ENCODE assay signal across 9 cellular contexts in genomic region chr12:7935464-7935772, GRCh38. TPM values are rescaled to one million over a fixed set of nuclear protein-coding genes. Genes with fewer than 3 reads are reported as not detected.
DNase-seq lines count a peak whose midpoint lies in the region; ATAC-seq and TF ChIP-seq lines count a peak whose summit lies in the region.
"Had no signal": no experiment of that assay in that cellular context is flagged by ENCODE, and none has a peak within 500 bp of the region (broad histone marks: within the 10 kb centered on the region; RNA-seq: fewer than 3 reads in every experiment).

No MANE protein-coding gene starts in this region.

- peaks cover 2% of the 10 kb centered on the region for H3K36me3 ChIP-seq in GM06990 (ENCODE audit: control insufficient read depth, insufficient read depth, low read length)
- no peaks in the 10 kb centered on the region for H3K36me3 ChIP-seq in gastrocnemius medialis

- H3K27ac ChIP-seq in gastrocnemius medialis: peak overlapping the region; percentile 78 to 88 (median 84)

- TF ChIP-seq POLR2A in gastrocnemius medialis (IDR thresholded peaks at IDR 0.05): no peak

- H3K36me3 Mint-ChIP-seq in chondrocyte (ENCODE audit: low read depth) (peaks cover 9% of the 10 kb centered on the region), mesothelial cell of epicardium (peaks cover 9% of the 10 kb centered on the region)

- H3K4me1 Mint-ChIP-seq in chondrocyte (ENCODE audit: low read depth) (peaks cover 7% of the 10 kb centered on the region), mesothelial cell of epicardium (peaks cover 16% of the 10 kb centered on the region)

- H3K4me3 Mint-ChIP-seq in chondrocyte (ENCODE audit: unreplicated experiment): no peak overlapping the region
- no peak overlapping the region for H3K4me3 Mint-ChIP-seq in mesothelial cell of epicardium

- in situ Hi-C loops in gastrocnemius medialis (cut with MboI; ENCODE audit: low sequenced_read_pairs in 4 of 4): loop anchor here in 1 of 4 donors (10.0 kb wide), 1 partner anchor 59 kb away; no protein-coding TSS in a partner anchor

- H3K27me3 ChIP-seq in GM06990 (replicated peaks; ENCODE audit: control insufficient read depth, insufficient read depth, low read length) (no peaks in the 10 kb centered on the region), gastrocnemius medialis (peaks cover 0 to 6% (median 0%) of the 10 kb centered on the region in 3 donors)

- DNase-seq in GM06990 (ENCODE audit: extremely low read depth, insufficient read length) (no peak), OCI-M1 (lab: John Stamatoyannopoulos, UW) (peak; percentile 54), foreskin fibroblast (peak in 1 of 2 donors; percentile 24), gastrocnemius medialis (no peak), chondrocyte (ENCODE audit: low spot score) (no peak), mesothelial cell of epicardium (ENCODE audit: low spot score in 2 of 2, unreplicated experiment in 2 of 2) (no peak), kidney glomerular epithelial cell (lab: John Stamatoyannopoulos, UW) (no peak)
- DNase-seq in activated naive CD4-positive, alpha-beta T cell treated with Interleukin-2 at 50 U/mL for 16 hours: no peak
- DNase-seq: NCI-H1694 treated with DMSO at 0.1 percent for 48 hours had no signal

- H3K27me3 Mint-ChIP-seq in chondrocyte (ENCODE audit: low read depth) (no peaks in the 10 kb centered on the region), mesothelial cell of epicardium (ENCODE audit: low read depth) (no peaks in the 10 kb centered on the region)

- H3K9me3 Mint-ChIP-seq in chondrocyte (ENCODE audit: low read depth) (no peaks in the 10 kb centered on the region), mesothelial cell of epicardium (no peaks in the 10 kb centered on the region)

- intact Hi-C loops in gastrocnemius medialis (cut with DNase I; ENCODE audit: low total_unique reads): loop anchor here (5.0 kb wide), 1 partner anchor 37 kb away; no protein-coding TSS in a partner anchor

- peaks cover 0 to 3% of the 10 kb centered on the region in 2 donors for H3K4me1 ChIP-seq in gastrocnemius medialis

- no peak for ATAC-seq in gastrocnemius medialis

- no peak overlapping the region for H3K27ac Mint-ChIP-seq in chondrocyte (ENCODE audit: unreplicated experiment)
- no peak overlapping the region for H3K27ac Mint-ChIP-seq in mesothelial cell of epicardium

- peak overlapping the region; percentile 85 for H3K4me3 ChIP-seq in GM06990 (replicated peaks; ENCODE audit: low read depth, low read length)
- H3K4me3 ChIP-seq in foreskin fibroblast (ENCODE audit: low read depth in 1 of 2, low read length in 2 of 2): peak overlapping the region; percentile 78 to 90
- H3K4me3 ChIP-seq in gastrocnemius medialis: peak overlapping the region; percentile 55 to 73 (median 62)

- TF ChIP-seq CTCF in GM06990 (IDR thresholded peaks at IDR 0.05; ENCODE audit: insufficient read depth, low read length, poor library complexity, severe bottlenecking): no peak
- TF ChIP-seq CTCF in foreskin fibroblast (IDR thresholded peaks at IDR 0.05; ENCODE audit: low read depth, low read length): no peak
- TF ChIP-seq CTCF in gastrocnemius medialis (IDR thresholded peaks at IDR 0.05 in 4 of 5, conservative IDR thresholded peaks at IDR 0.05 in 1 of 5): no peak
- no peak for TF ChIP-seq CTCF in chondrocyte (IDR thresholded peaks at IDR 0.05)
- no peak for TF ChIP-seq CTCF in mesothelial cell of epicardium (IDR thresholded peaks at IDR 0.05; ENCODE audit: unreplicated experiment)

- no peaks in the 10 kb centered on the region for H3K9me3 ChIP-seq in gastrocnemius medialis

RNA-seq across cellular contexts. Expression of gene SLC2A3, which starts 0.6 kb away (rescaled TPM):
- total RNA-seq in gastrocnemius medialis (10 to 100 TPM; 19.3 to 27.2 (median 23.7) TPM), chondrocyte (28.6 to 82.7 TPM (median 75.2 TPM) in 3 replicates), mesothelial cell of epicardium (170 to 186 TPM (median 186 TPM) in 3 replicates)
